9 cellular contexts compared by ENCODE assay signal in the genomic region with DNA sequence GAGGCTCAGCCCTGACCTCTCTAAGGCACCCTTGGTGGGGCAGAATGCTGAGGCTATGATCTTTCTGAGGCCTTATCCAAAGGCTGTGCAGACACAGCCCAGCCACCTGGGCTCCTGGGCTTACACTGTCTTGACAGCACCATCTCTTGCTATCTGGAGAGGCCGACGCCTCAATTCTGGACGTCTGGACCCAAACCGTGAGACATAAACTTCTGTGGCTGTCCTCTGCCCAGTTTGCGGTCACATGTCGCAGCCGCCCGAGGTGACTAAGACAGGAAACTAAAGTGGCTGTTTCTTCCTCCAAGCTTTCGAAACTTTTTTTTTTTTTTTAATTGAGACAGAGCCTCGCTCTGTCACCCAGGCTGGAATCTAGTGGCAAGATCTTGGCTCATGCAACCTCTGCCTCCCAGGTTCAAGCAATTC. TPM values are rescaled to one million over a fixed set of nuclear protein-coding genes. Genes with fewer than 3 reads are reported as not detected.
DNase-seq lines count a peak whose midpoint lies in the region; ATAC-seq and TF ChIP-seq lines count a peak whose summit lies in the region.
"Had no signal": no experiment of that assay in that cellular context is flagged by ENCODE, and none has a peak within 500 bp of the region (broad histone marks: within the 10 kb centered on the region; RNA-seq: fewer than 3 reads in every experiment).

No MANE protein-coding gene starts in this region.

- ATAC-seq in GM21825 (IDR thresholded peaks at IDR 0.05; ENCODE audit: unreplicated experiment): peak; percentile 79

- H3K27ac Mint-ChIP-seq in CD8-positive, alpha-beta memory T cell: peak overlapping the region in 6 of 8 donors; percentile 43 to 90 (median 84)
- peak overlapping the region; percentile 86 for H3K27ac Mint-ChIP-seq in activated naive CD8-positive, alpha-beta T cell
- no peak overlapping the region for H3K27ac Mint-ChIP-seq in nephron progenitor cell
- H3K27ac Mint-ChIP-seq: nephron had no signal

- no peaks in the 10 kb centered on the region for H3K36me3 ChIP-seq in CD8-positive, alpha-beta memory T cell (ENCODE audit: insufficient read depth, low read length)
- H3K36me3 ChIP-seq in BE2C: no peaks in the 10 kb centered on the region

- POLR2A ChIA-PET in CD8-positive, alpha-beta memory T cell (lab: Charles Lee): no interaction called here

- H3K4me1 ChIP-seq in CD8-positive, alpha-beta memory T cell (ENCODE audit: insufficient read depth, low read length): peaks cover 28% of the 10 kb centered on the region
- no peaks in the 10 kb centered on the region for H3K4me1 ChIP-seq in BE2C

- TF ChIP-seq CTCF in BE2C (IDR thresholded peaks at IDR 0.05; ENCODE audit: low read depth, low read length): no peak
- no peak for TF ChIP-seq CTCF in nephron progenitor cell (IDR thresholded peaks at IDR 0.05)

- peak in 2 of 5 donors; percentile 15 to 37 for DNase-seq in CD8-positive, alpha-beta memory T cell
- DNase-seq in MV-4-11 (lab: John Stamatoyannopoulos, UW): peak; percentile 95
- no peak for DNase-seq in BE2C
- no peak for DNase-seq in nephron progenitor cell
- DNase-seq in NCI-H2171 treated with DMSO at 0.1 percent for 48 hours (lab: John Stamatoyannopoulos, UW): no peak

- H3K27ac ChIP-seq in CD8-positive, alpha-beta memory T cell (ENCODE audit: low read depth, low read length): no peak overlapping the region
- H3K27ac ChIP-seq in skin epidermis: peak overlapping the region in 15 of 21 experiments; percentile 34 to 86 (median 70)

- H3K4me3 Mint-ChIP-seq in CD8-positive, alpha-beta memory T cell: peak overlapping the region in 6 of 7 donors; percentile 23 to 75 (median 52)
- peak overlapping the region; percentile 78 for H3K4me3 Mint-ChIP-seq in activated naive CD8-positive, alpha-beta T cell
- H3K4me3 Mint-ChIP-seq in nephron progenitor cell: no peak overlapping the region
- H3K4me3 Mint-ChIP-seq: nephron had no signal

- no peaks in the 10 kb centered on the region for H3K9me3 ChIP-seq in CD8-positive, alpha-beta memory T cell (ENCODE audit: low read length)
- H3K9me3 ChIP-seq in BE2C: no peaks in the 10 kb centered on the region

- no peaks in the 10 kb centered on the region for H3K36me3 Mint-ChIP-seq in CD8-positive, alpha-beta memory T cell
- no peaks in the 10 kb centered on the region for H3K36me3 Mint-ChIP-seq in activated naive CD8-positive, alpha-beta T cell
- no peaks in the 10 kb centered on the region for H3K36me3 Mint-ChIP-seq in nephron progenitor cell (ENCODE audit: low read depth)

- no peak overlapping the region for H3K4me3 ChIP-seq in CD8-positive, alpha-beta memory T cell (ENCODE audit: low read length)
- H3K4me3 ChIP-seq in skin epidermis: no peak overlapping the region
- H3K4me3 ChIP-seq in BE2C (ENCODE audit: low read depth, low read length): no peak overlapping the region

- peaks cover 22 to 45% (median 22%) of the 10 kb centered on the region in 3 donors for H3K4me1 Mint-ChIP-seq in CD8-positive, alpha-beta memory T cell
- peaks cover 52% of the 10 kb centered on the region for H3K4me1 Mint-ChIP-seq in activated naive CD8-positive, alpha-beta T cell (ENCODE audit: low read depth)
- H3K4me1 Mint-ChIP-seq in nephron progenitor cell: peaks cover 30% of the 10 kb centered on the region
- H3K4me1 Mint-ChIP-seq: nephron had no signal

- peaks cover 20 to 34% of the 10 kb centered on the region in 2 donors for H3K27me3 Mint-ChIP-seq in CD8-positive, alpha-beta memory T cell
- no peaks in the 10 kb centered on the region for H3K27me3 Mint-ChIP-seq in activated naive CD8-positive, alpha-beta T cell
- H3K27me3 Mint-ChIP-seq in nephron progenitor cell (ENCODE audit: low read depth, poor library complexity): peaks cover 35% of the 10 kb centered on the region

- no peaks in the 10 kb centered on the region for H3K9me3 Mint-ChIP-seq in CD8-positive, alpha-beta memory T cell
- no peaks in the 10 kb centered on the region for H3K9me3 Mint-ChIP-seq in activated naive CD8-positive, alpha-beta T cell (ENCODE audit: low read depth)
- no peaks in the 10 kb centered on the region for H3K9me3 Mint-ChIP-seq in nephron progenitor cell
- H3K9me3 Mint-ChIP-seq: nephron had no signal

- CTCF ChIA-PET in CD8-positive, alpha-beta memory T cell (lab: Charles Lee): no interaction called here

- H3K27me3 ChIP-seq in CD8-positive, alpha-beta memory T cell (ENCODE audit: insufficient read depth, low read length, poor library complexity, severe bottlenecking): no peaks in the 10 kb centered on the region
- peaks cover 10% of the 10 kb centered on the region for H3K27me3 ChIP-seq in BE2C

RNA-seq across cellular contexts. Expression of gene PRR18, which starts 49.3 kb away (rescaled TPM):
- under 1 TPM; 0.07 to 0.09 TPM for total RNA-seq in CD8-positive, alpha-beta memory T cell
- not detected for polyA plus RNA-seq in CD8-positive, alpha-beta memory T cell
- polyA plus RNA-seq in BE2C (2012; ENCODE audit: insufficient read depth, insufficient read length, low read depth): 0.65 TPM
